Comparison of ENCODE assay signal across 2 cellular contexts in the genomic region with DNA sequence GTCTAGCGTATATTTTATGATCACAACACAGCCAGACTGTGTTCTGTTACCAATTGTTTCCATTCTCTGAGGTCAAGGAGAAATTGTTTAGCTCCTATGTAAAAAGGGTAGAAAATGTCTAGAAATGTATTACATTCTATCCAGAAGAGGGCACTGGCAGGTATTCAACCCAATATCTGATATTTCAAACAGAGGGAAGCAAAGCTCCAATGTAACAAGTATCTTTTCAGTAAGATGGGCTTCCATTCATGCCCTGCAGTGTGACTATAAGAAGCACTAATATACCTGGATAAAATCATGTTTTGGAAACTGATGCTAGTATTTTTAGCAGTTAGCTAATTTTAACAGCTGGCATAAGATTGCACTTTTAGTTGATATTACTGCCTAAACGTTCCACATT.
TF ChIP-seq lines count a peak whose summit lies in the region.

No MANE protein-coding gene starts in this region.

TF ChIP-seq in IMR-90, 13 proteins besides CTCF, POLR2A, EP300 and RAD21 (continued from another document):
- TF ChIP-seq, protein P1, sequence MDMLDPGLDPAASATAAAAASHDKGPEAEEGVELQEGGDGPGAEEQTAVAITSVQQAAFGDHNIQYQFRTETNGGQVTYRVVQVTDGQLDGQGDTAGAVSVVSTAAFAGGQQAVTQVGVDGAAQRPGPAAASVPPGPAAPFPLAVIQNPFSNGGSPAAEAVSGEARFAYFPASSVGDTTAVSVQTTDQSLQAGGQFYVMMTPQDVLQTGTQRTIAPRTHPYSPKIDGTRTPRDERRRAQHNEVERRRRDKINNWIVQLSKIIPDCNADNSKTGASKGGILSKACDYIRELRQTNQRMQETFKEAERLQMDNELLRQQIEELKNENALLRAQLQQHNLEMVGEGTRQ (IDR thresholded peaks at IDR 0.05; ENCODE audit: low read depth, low read length), result no peak
- TF ChIP-seq NFE2L2 (IDR thresholded peaks at IDR 0.05; ENCODE audit: low read depth, low read length) (no peak), MXI1 (IDR thresholded peaks at IDR 0.05; ENCODE audit: borderline replicate concordance, low read depth, low read length) (no peak), MAFK (IDR thresholded peaks at IDR 0.05; ENCODE audit: low read depth, low read length) (no peak), CHD1 (IDR thresholded peaks at IDR 0.05; ENCODE audit: low read depth, low read length) (no peak), BHLHE40 (IDR thresholded peaks at IDR 0.05; ENCODE audit: low read depth, low read length) (no peak), RFX5 (IDR thresholded peaks at IDR 0.05; ENCODE audit: low read depth, low read length) (no peak), RCOR1 (IDR thresholded peaks at IDR 0.05; ENCODE audit: insufficient replicate concordance, low read length) (no peak), MAZ (IDR thresholded peaks at IDR 0.05; ENCODE audit: borderline replicate concordance, low read depth, low read length) (no peak), FOS (IDR thresholded peaks at IDR 0.05; ENCODE audit: low read depth, low read length) (no peak), SMC3 (IDR thresholded peaks at IDR 0.05; ENCODE audit: low read depth, low read length) (no peak)

TF ChIP-seq in liver, 16 proteins besides CTCF, POLR2A, EP300 and RAD21 (continued from another document):
- TF ChIP-seq, protein P2, sequence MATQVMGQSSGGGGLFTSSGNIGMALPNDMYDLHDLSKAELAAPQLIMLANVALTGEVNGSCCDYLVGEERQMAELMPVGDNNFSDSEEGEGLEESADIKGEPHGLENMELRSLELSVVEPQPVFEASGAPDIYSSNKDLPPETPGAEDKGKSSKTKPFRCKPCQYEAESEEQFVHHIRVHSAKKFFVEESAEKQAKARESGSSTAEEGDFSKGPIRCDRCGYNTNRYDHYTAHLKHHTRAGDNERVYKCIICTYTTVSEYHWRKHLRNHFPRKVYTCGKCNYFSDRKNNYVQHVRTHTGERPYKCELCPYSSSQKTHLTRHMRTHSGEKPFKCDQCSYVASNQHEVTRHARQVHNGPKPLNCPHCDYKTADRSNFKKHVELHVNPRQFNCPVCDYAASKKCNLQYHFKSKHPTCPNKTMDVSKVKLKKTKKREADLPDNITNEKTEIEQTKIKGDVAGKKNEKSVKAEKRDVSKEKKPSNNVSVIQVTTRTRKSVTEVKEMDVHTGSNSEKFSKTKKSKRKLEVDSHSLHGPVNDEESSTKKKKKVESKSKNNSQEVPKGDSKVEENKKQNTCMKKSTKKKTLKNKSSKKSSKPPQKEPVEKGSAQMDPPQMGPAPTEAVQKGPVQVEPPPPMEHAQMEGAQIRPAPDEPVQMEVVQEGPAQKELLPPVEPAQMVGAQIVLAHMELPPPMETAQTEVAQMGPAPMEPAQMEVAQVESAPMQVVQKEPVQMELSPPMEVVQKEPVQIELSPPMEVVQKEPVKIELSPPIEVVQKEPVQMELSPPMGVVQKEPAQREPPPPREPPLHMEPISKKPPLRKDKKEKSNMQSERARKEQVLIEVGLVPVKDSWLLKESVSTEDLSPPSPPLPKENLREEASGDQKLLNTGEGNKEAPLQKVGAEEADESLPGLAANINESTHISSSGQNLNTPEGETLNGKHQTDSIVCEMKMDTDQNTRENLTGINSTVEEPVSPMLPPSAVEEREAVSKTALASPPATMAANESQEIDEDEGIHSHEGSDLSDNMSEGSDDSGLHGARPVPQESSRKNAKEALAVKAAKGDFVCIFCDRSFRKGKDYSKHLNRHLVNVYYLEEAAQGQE (IDR thresholded peaks at IDR 0.05), result no peak
- no peak for TF ChIP-seq TAF1 (conservative IDR thresholded peaks at IDR 0.05)
- TF ChIP-seq GABPA (IDR thresholded peaks at IDR 0.05 in 1 of 2, conservative IDR thresholded peaks at IDR 0.05 in 1 of 2), result no peak
- TF ChIP-seq, protein P3, sequence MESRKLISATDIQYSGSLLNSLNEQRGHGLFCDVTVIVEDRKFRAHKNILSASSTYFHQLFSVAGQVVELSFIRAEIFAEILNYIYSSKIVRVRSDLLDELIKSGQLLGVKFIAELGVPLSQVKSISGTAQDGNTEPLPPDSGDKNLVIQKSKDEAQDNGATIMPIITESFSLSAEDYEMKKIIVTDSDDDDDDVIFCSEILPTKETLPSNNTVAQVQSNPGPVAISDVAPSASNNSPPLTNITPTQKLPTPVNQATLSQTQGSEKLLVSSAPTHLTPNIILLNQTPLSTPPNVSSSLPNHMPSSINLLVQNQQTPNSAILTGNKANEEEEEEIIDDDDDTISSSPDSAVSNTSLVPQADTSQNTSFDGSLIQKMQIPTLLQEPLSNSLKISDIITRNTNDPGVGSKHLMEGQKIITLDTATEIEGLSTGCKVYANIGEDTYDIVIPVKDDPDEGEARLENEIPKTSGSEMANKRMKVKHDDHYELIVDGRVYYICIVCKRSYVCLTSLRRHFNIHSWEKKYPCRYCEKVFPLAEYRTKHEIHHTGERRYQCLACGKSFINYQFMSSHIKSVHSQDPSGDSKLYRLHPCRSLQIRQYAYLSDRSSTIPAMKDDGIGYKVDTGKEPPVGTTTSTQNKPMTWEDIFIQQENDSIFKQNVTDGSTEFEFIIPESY (IDR thresholded peaks at IDR 0.05), result no peak
- TF ChIP-seq, protein P4, sequence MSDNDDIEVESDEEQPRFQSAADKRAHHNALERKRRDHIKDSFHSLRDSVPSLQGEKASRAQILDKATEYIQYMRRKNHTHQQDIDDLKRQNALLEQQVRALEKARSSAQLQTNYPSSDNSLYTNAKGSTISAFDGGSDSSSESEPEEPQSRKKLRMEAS (IDR thresholded peaks at IDR 0.05), result no peak
- TF ChIP-seq SP1 (IDR thresholded peaks at IDR 0.05), result no peak
- TF ChIP-seq EGR1 (IDR thresholded peaks at IDR 0.05; ENCODE audit: low read depth in 2 of 2), result no peak
- no peak for TF ChIP-seq YY1 (IDR thresholded peaks at IDR 0.05)
- TF ChIP-seq, protein P5, sequence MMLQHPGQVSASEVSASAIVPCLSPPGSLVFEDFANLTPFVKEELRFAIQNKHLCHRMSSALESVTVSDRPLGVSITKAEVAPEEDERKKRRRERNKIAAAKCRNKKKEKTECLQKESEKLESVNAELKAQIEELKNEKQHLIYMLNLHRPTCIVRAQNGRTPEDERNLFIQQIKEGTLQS (IDR thresholded peaks at IDR 0.05), result no peak
- TF ChIP-seq JUND (IDR thresholded peaks at IDR 0.05), result no peak
- TF ChIP-seq NR2F2 (IDR thresholded peaks at IDR 0.05), result no peak
